ENCODE assay signal across 20 cellular contexts in the genomic region with DNA sequence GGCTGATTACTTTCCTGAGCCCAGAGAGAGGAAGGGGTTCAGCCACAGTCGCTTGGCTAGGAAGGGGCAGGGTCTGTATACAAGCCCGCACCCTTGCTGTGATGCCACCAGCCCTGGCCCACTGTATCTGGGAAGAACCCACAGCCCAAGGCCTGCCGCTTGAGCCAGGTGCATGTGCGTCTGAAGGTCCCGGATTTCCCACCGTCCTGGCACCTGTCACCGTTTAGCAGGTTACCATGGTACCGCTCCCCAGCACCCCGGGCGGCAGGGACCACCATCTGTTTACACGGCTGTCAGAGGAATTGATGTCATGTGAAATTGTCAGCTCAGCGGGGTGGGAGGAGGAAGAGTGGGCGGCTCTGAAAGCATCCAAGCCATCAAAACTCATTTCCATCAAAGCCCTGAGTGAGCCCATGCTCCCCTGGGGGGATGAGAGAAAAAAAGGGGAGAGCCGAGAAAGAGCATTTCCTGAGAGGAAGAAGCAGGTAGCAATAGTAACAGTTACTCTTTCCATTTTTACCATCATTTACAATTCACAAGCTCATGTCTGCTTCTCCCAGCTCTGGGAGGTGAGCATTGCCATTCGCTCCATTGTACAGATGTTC.
A peak's percentile ranks its signal among the peaks of the same experiment; 100 is the strongest.
DNase-seq lines count a peak whose midpoint lies in the region.
"Had no signal": no experiment of that assay in that cellular context is flagged by ENCODE, and none has a peak within 500 bp of the region (broad histone marks: within the 10 kb centered on the region; RNA-seq: fewer than 3 reads in every experiment).

No MANE protein-coding gene starts in this region.

- peak overlapping the region in 1 of 11 experiments; percentile 23; a peak in 1 of 22 replicates for H3K27ac ChIP-seq in BLaER1 treated with 17β-estradiol and CSF1 and Interleukin-3, amounts not matched to agents 10 nM and 100 nM
- H3K27ac ChIP-seq: body of pancreas, thyroid gland had no signal

- H3K27me3 Mint-ChIP-seq in activated T-helper 2 cell treated with anti-CD3 and anti-CD28 coated beads, Interferon-gamma antibody, Interleukin-2, Interleukin-4, amounts not matched to agents 10 μg/mL and 5 μg/mL and 100 μg/mL, durations not matched to agents 14 hours and 24 hours and 36 hours (ENCODE audit: low read depth): peaks cover 17% of the 10 kb centered on the region

- peaks cover 1 to 15% (median 7%) of the 10 kb centered on the region in 11 experiments; a peak in 16 of 22 replicates for H3K9me3 ChIP-seq in BLaER1 treated with 17β-estradiol and CSF1 and Interleukin-3, amounts not matched to agents 10 nM and 100 nM (replicated peaks in 1 of 11)
- H3K9me3 ChIP-seq: body of pancreas, thyroid gland had no signal

- no peaks in the 10 kb centered on the region for H4K20me1 ChIP-seq in BLaER1 treated with 17β-estradiol and CSF1 and Interleukin-3, amounts not matched to agents 10 nM and 100 nM

- H3K9ac ChIP-seq in BLaER1 treated with 17β-estradiol and CSF1 and Interleukin-3, amounts not matched to agents 10 nM and 100 nM: peak overlapping the region in 1 of 11 experiments; percentile 22; a peak in 1 of 22 replicates

- peaks cover 2% of the 10 kb centered on the region for H3K4me1 Mint-ChIP-seq in activated T-helper 2 cell treated with anti-CD3 and anti-CD28 coated beads, Interferon-gamma antibody, Interleukin-2, Interleukin-4, amounts not matched to agents 10 μg/mL and 5 μg/mL and 100 μg/mL, durations not matched to agents 14 hours and 24 hours and 36 hours (ENCODE audit: low read depth)
- H3K4me1 Mint-ChIP-seq: activated T-helper 17 cell treated with anti-CD3 and anti-CD28 coated beads, Interleukin-2, amount 50 U/mL, for 72 hours; stimulated activated memory B cell treated with anti-CD40 and anti-IgM and Interleukin-4, amounts not matched to agents 10 μg/mL and 1 μg/mL and 100 μg/mL, for 72 hours had no signal

- DNase-seq in DMS 273 treated with DMSO at 0.1 percent for 48 hours (lab: John Stamatoyannopoulos, UW) (peak; percentile 86), NCI-H69 (lab: John Stamatoyannopoulos, UW) (peak; percentile 97), iPS-NIHi7 (ENCODE audit: extremely low spot score) (peak; percentile 48), KBM-7 (no peak)
- DNase-seq in stimulated activated CD4-positive, alpha-beta T cell treated with anti-CD3 and anti-CD28 coated beads, Interleukin-2, amount 100 ng/mL, for 48 hours: no peak
- no peak for DNase-seq in activated T-helper 2 cell treated with anti-CD3 and anti-CD28 coated beads, Interferon-gamma antibody, Interleukin-2, Interleukin-4, amounts not matched to agents 10 μg/mL and 5 μg/mL and 100 μg/mL, durations not matched to agents 14 hours and 24 hours and 36 hours (ENCODE audit: low spot score)
- DNase-seq: activated CD4-positive, CD25-positive, alpha-beta regulatory T cell treated with anti-CD3 and anti-CD28 coated beads, Interleukin-2, amount 50 U/mL, for 72 hours; activated naive CD8-positive, alpha-beta T cell treated with anti-CD3 and anti-CD28 coated beads, Interleukin-2, amount 10 ng/mL, durations not matched to agents 7 days and 5 days; body of pancreas; Calu3; cortex of kidney; NCI-H187; NK-92 treated with Interleukin-12 subunit alpha and Interleukin-12 subunit beta, amount 100 ng/mL, for 24 hours; occipital lobe; right cardiac atrium; thyroid gland had no signal

- no peak overlapping the region for H3K4me3 Mint-ChIP-seq in activated T-helper 2 cell treated with anti-CD3 and anti-CD28 coated beads, Interferon-gamma antibody, Interleukin-2, Interleukin-4, amounts not matched to agents 10 μg/mL and 5 μg/mL and 100 μg/mL, durations not matched to agents 14 hours and 24 hours and 36 hours (ENCODE audit: low read depth)
- H3K4me3 Mint-ChIP-seq: activated naive CD8-positive, alpha-beta T cell treated with anti-CD3 and anti-CD28 coated beads, Interleukin-2, amount 10 ng/mL, durations not matched to agents 7 days and 5 days; activated T-helper 17 cell treated with anti-CD3 and anti-CD28 coated beads, Interleukin-2, amount 50 U/mL, for 72 hours; GM23338; stimulated activated memory B cell treated with anti-CD40 and anti-IgM and Interleukin-4, amounts not matched to agents 10 μg/mL and 1 μg/mL and 100 μg/mL, for 72 hours had no signal

- H3K27me3 ChIP-seq in BLaER1 treated with 17β-estradiol and CSF1 and Interleukin-3, amounts not matched to agents 10 nM and 100 nM: peaks cover 0 to under 1% (median 0%) of the 10 kb centered on the region in 11 experiments; a peak in 1 of 22 replicates
- H3K27me3 ChIP-seq: thyroid gland had no signal

- H3K9me3 Mint-ChIP-seq in activated T-helper 2 cell treated with anti-CD3 and anti-CD28 coated beads, Interferon-gamma antibody, Interleukin-2, Interleukin-4, amounts not matched to agents 10 μg/mL and 5 μg/mL and 100 μg/mL, durations not matched to agents 14 hours and 24 hours and 36 hours: no peaks in the 10 kb centered on the region
- H3K9me3 Mint-ChIP-seq: activated naive CD8-positive, alpha-beta T cell treated with anti-CD3 and anti-CD28 coated beads, Interleukin-2, amount 10 ng/mL, durations not matched to agents 7 days and 5 days; activated T-helper 17 cell treated with anti-CD3 and anti-CD28 coated beads, Interleukin-2, amount 50 U/mL, for 72 hours; GM23338; stimulated activated memory B cell treated with anti-CD40 and anti-IgM and Interleukin-4, amounts not matched to agents 10 μg/mL and 1 μg/mL and 100 μg/mL, for 72 hours had no signal

- no peak overlapping the region for H3K27ac Mint-ChIP-seq in activated T-helper 2 cell treated with anti-CD3 and anti-CD28 coated beads, Interferon-gamma antibody, Interleukin-2, Interleukin-4, amounts not matched to agents 10 μg/mL and 5 μg/mL and 100 μg/mL, durations not matched to agents 14 hours and 24 hours and 36 hours
- H3K27ac Mint-ChIP-seq: activated naive CD8-positive, alpha-beta T cell treated with anti-CD3 and anti-CD28 coated beads, Interleukin-2, amount 10 ng/mL, durations not matched to agents 7 days and 5 days; activated T-helper 17 cell treated with anti-CD3 and anti-CD28 coated beads, Interleukin-2, amount 50 U/mL, for 72 hours; GM23338; stimulated activated memory B cell treated with anti-CD40 and anti-IgM and Interleukin-4, amounts not matched to agents 10 μg/mL and 1 μg/mL and 100 μg/mL, for 72 hours had no signal

- in situ Hi-C loops in KBM-7 (cut with MboI; ENCODE audit: low pct_unique_long_range_greater_than_20kb, low sequenced_read_pairs): no loop called here

- no peaks in the 10 kb centered on the region for H3K36me3 Mint-ChIP-seq in activated T-helper 2 cell treated with anti-CD3 and anti-CD28 coated beads, Interferon-gamma antibody, Interleukin-2, Interleukin-4, amounts not matched to agents 10 μg/mL and 5 μg/mL and 100 μg/mL, durations not matched to agents 14 hours and 24 hours and 36 hours (ENCODE audit: low read depth)
- H3K36me3 Mint-ChIP-seq: activated naive CD8-positive, alpha-beta T cell treated with anti-CD3 and anti-CD28 coated beads, Interleukin-2, amount 10 ng/mL, durations not matched to agents 7 days and 5 days; stimulated activated memory B cell treated with anti-CD40 and anti-IgM and Interleukin-4, amounts not matched to agents 10 μg/mL and 1 μg/mL and 100 μg/mL, for 72 hours had no signal

- H3K4me3 ChIP-seq in BLaER1 treated with 17β-estradiol and CSF1 and Interleukin-3, amounts not matched to agents 10 nM and 100 nM: peak overlapping the region in 1 of 10 experiments; percentile 3; a peak in 1 of 20 replicates
- H3K4me3 ChIP-seq: body of pancreas, GM23338, thyroid gland had no signal

- H3K36me3 ChIP-seq in BLaER1 treated with 17β-estradiol and CSF1 and Interleukin-3, amounts not matched to agents 10 nM and 100 nM: no peaks in the 10 kb centered on the region
- H3K36me3 ChIP-seq: thyroid gland had no signal

- H3K4me2 ChIP-seq in BLaER1 treated with 17β-estradiol and CSF1 and Interleukin-3, amounts not matched to agents 10 nM and 100 nM: peak overlapping the region; percentile 34 to 87 (median 78)
- H3K4me2 ChIP-seq: GM23338 had no signal

- intact Hi-C loops in activated T-helper 2 cell treated with anti-CD3 and anti-CD28 coated beads, Interferon-gamma antibody, Interleukin-2, Interleukin-4, amounts not matched to agents 10 μg/mL and 5 μg/mL and 100 μg/mL, durations not matched to agents 14 hours and 24 hours and 36 hours (cut with micrococcal nuclease): no loop called here

- H3K4me1 ChIP-seq in BLaER1 treated with 17β-estradiol and CSF1 and Interleukin-3, amounts not matched to agents 10 nM and 100 nM: peaks cover 36 to 69% (median 44%) of the 10 kb centered on the region in 10 experiments
- H3K4me1 ChIP-seq: body of pancreas, thyroid gland had no signal

Comparison
In these comparisons a context has a peak if more than half of its experiments do, and no peak if none do; other contexts are left out.
1. DNase-seq: peak in DMS 273 treated with DMSO at 0.1 percent for 48 hours (single experiment), NCI-H69 (single experiment) and iPS-NIHi7 (single experiment); none in KBM-7 (single experiment), stimulated activated CD4-positive, alpha-beta T cell treated with anti-CD3 and anti-CD28 coated beads, Interleukin-2, amount 100 ng/mL, for 48 hours (0 of 2) and activated T-helper 2 cell treated with anti-CD3 and anti-CD28 coated beads, Interferon-gamma antibody, Interleukin-2, Interleukin-4, amounts not matched to agents 10 μg/mL and 5 μg/mL and 100 μg/mL, durations not matched to agents 14 hours and 24 hours and 36 hours (single experiment).